In genomic region chr14:101540481-101540880, GRCh38 we compare ENCODE assay signal across 23 cellular contexts. TPM values are rescaled to one million over a fixed set of nuclear protein-coding genes. Genes with fewer than 3 reads are reported as not detected.
"Had no signal": no experiment of that assay in that cellular context is flagged by ENCODE, and none has a peak within 500 bp of the region (broad histone marks: within the 10 kb centered on the region; RNA-seq: fewer than 3 reads in every experiment).

No MANE protein-coding gene starts in this region.

- H3K9me3 ChIP-seq: SK-N-SH had no signal

- FAIRE-seq: RCC 7860 had no signal

- H3K4me2 ChIP-seq: KMS-11, SK-N-SH had no signal

- DNase-seq: IMR-90, Kasumi-1, MM.1S, NCI-H1092 treated with DMSO at 0.1 percent for 48 hours, NCI-H1436, NCI-H187, NCI-H2029, NCI-H2081 treated with DMSO at 0.1 percent for 48 hours, NCI-H2171, NCI-H226, NCI-H446, NCI-H510A, NCI-H524 treated with DMSO at 0.1 percent for 48 hours, NCI-H69, NCI-H774, RPMI8226, SHP77, SK-N-SH, SW 1271 had no signal

- H3K9ac ChIP-seq: KMS-11, SK-N-SH had no signal

- H3K27ac ChIP-seq: KMS-11 had no signal

RNA-seq across cellular contexts. Expression of gene DIO3, which starts 20.8 kb away (rescaled TPM):
- total RNA-seq: IMR-90, M059J, SK-MEL-5 had no signal
- polyA plus RNA-seq: IMR-90, SK-N-SH had no signal
